ENCODE assay signal across 20 cellular contexts in the genomic region with DNA sequence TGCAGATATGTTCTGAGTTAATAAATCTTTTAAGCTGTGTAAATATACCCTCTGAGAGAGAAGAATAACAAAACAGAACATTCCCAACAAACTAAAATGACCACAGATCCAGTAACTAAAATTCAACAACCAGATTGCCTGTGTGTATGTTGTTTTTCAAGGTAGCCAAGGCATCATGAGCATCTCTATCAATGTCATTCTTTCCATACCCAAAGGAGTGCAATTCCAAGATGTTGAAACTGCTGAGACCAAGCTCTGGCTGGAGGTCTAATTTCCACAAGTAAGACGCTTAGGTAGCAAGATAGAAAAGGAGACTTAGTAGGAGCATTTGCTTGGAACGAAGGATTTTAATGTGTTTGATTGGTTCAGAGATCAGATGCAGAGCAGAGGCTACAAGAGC.
"Had no signal": no experiment of that assay in that cellular context is flagged by ENCODE, and none has a peak within 500 bp of the region (broad histone marks: within the 10 kb centered on the region; RNA-seq: fewer than 3 reads in every experiment).

No MANE protein-coding gene starts in this region.

- H3K4me1 ChIP-seq: foreskin keratinocyte, neural progenitor cell, prostate gland, suprapubic skin had no signal

- H3K36me3 ChIP-seq: neural progenitor cell, prostate gland, right atrium auricular region, suprapubic skin had no signal

- H3K27ac ChIP-seq: foreskin keratinocyte, neural progenitor cell, prostate gland, right atrium auricular region, SK-N-MC, skin epidermis, suprapubic skin had no signal

- H2AFZ ChIP-seq: neural progenitor cell had no signal

- H3K4me3 ChIP-seq: neural progenitor cell, prostate gland, right atrium auricular region, SK-N-MC, skin epidermis, suprapubic skin had no signal

- ATAC-seq: activated T-cell treated with anti-CD3 and anti-CD28 coated beads, Interleukin-2, amount 50 U/mL, for 72 hours; foreskin keratinocyte; left lobe of liver; stimulated activated naive CD8-positive, alpha-beta T cell treated with anti-CD3 and anti-CD28 coated beads, Interleukin-15, amount 100 ng/mL, for 72 hours had no signal

- H3K4me2 ChIP-seq: neural progenitor cell had no signal

- H3K27me3 ChIP-seq: foreskin keratinocyte, neural progenitor cell, right atrium auricular region, suprapubic skin had no signal

- H3K27ac Mint-ChIP-seq: activated naive CD8-positive, alpha-beta T cell treated with anti-CD3 and anti-CD28 coated beads for 36 hours; activated T-cell treated with anti-CD3 and anti-CD28 coated beads, Interleukin-2, amount 50 U/mL, for 72 hours; dendritic cell treated with granulocyte-macrophage colony-stimulating factor and Interleukin-4, amounts not matched to agents 40 ng/mL and 50 ng/mL, for 4 days; neural progenitor cell; T-helper 2 cell treated with Interferon-gamma antibody and Interleukin-4, amounts not matched to agents 5 μg/mL and 100 μg/mL, for 36 hours; type B pancreatic cell had no signal

- H3K4me3 Mint-ChIP-seq: activated naive CD8-positive, alpha-beta T cell treated with anti-CD3 and anti-CD28 coated beads for 36 hours; activated T-cell treated with anti-CD3 and anti-CD28 coated beads, Interleukin-2, amount 50 U/mL, for 72 hours; dendritic cell treated with granulocyte-macrophage colony-stimulating factor and Interleukin-4, amounts not matched to agents 40 ng/mL and 50 ng/mL, for 4 days; neural progenitor cell; stimulated activated naive CD8-positive, alpha-beta T cell treated with anti-CD3 and anti-CD28 coated beads, Interleukin-15, amount 100 ng/mL, for 72 hours; T-helper 2 cell treated with Interferon-gamma antibody and Interleukin-4, amounts not matched to agents 5 μg/mL and 100 μg/mL, for 36 hours; type B pancreatic cell had no signal

- DNase-seq: activated CD4-positive, alpha-beta T cell treated with anti-CD3 and anti-CD28 coated beads, Interleukin-2, amount 50 U/mL, for 4 hours; activated gamma-delta T cell; activated naive CD8-positive, alpha-beta T cell treated with anti-CD3 and anti-CD28 coated beads for 36 hours; activated T-cell treated with anti-CD3 and anti-CD28 coated beads, Interleukin-2, amount 50 U/mL, for 72 hours; cerebellar nuclear complex; effector memory CD4-positive, alpha-beta T cell; foreskin keratinocyte; hypothalamus; stimulated activated CD4-positive, alpha-beta T cell treated with anti-CD3 and anti-CD28 coated beads, Interleukin-4, amount 100 ng/mL, for 1 hour; stimulated activated naive CD8-positive, alpha-beta T cell treated with anti-CD3 and anti-CD28 coated beads, Interleukin-15, amount 100 ng/mL, for 72 hours had no signal

- H3K9me3 ChIP-seq: prostate gland, right atrium auricular region, suprapubic skin had no signal

- H3K9me3 Mint-ChIP-seq: activated naive CD8-positive, alpha-beta T cell treated with anti-CD3 and anti-CD28 coated beads for 36 hours; activated T-cell treated with anti-CD3 and anti-CD28 coated beads, Interleukin-2, amount 50 U/mL, for 72 hours; dendritic cell treated with granulocyte-macrophage colony-stimulating factor and Interleukin-4, amounts not matched to agents 40 ng/mL and 50 ng/mL, for 4 days; neural progenitor cell; stimulated activated naive CD8-positive, alpha-beta T cell treated with anti-CD3 and anti-CD28 coated beads, Interleukin-15, amount 100 ng/mL, for 72 hours; T-helper 2 cell treated with Interferon-gamma antibody and Interleukin-4, amounts not matched to agents 5 μg/mL and 100 μg/mL, for 36 hours; type B pancreatic cell had no signal

- H3K4me1 Mint-ChIP-seq: neural progenitor cell had no signal

- H3K36me3 Mint-ChIP-seq: activated naive CD8-positive, alpha-beta T cell treated with anti-CD3 and anti-CD28 coated beads for 36 hours; neural progenitor cell had no signal

- H3K27me3 Mint-ChIP-seq: dendritic cell treated with granulocyte-macrophage colony-stimulating factor and Interleukin-4, amounts not matched to agents 40 ng/mL and 50 ng/mL, for 4 days; stimulated activated naive CD8-positive, alpha-beta T cell treated with anti-CD3 and anti-CD28 coated beads, Interleukin-15, amount 100 ng/mL, for 72 hours; type B pancreatic cell had no signal
